ENCODE assay signal across 19 cellular contexts in genomic region chr5:33711094-33711670, GRCh38.
"Had no signal": no experiment of that assay in that cellular context is flagged by ENCODE, and none has a peak within 500 bp of the region (broad histone marks: within the 10 kb centered on the region; RNA-seq: fewer than 3 reads in every experiment).

No MANE protein-coding gene starts in this region.

- H3K4me3 ChIP-seq: ascending aorta, smooth muscle cell, thoracic aorta, upper lobe of left lung had no signal

- H3K4me1 Mint-ChIP-seq: activated CD4-positive, alpha-beta T cell treated with anti-CD3 and anti-CD28 coated beads for 36 hours; activated naive CD4-positive, alpha-beta T cell treated with anti-CD3 and anti-CD28 coated beads, Interleukin-2, amount 50 U/mL, for 24 hours; stimulated activated effector memory CD8-positive, alpha-beta T cell treated with anti-CD3 and anti-CD28 coated beads, Interleukin-12 subunit alpha, Interleukin-12 subunit beta, amount 100 ng/mL, for 72 hours; WTC11 had no signal

- H3K27me3 ChIP-seq: ascending aorta, upper lobe of left lung had no signal

- H3K27ac ChIP-seq: ascending aorta, thoracic aorta, upper lobe of left lung had no signal

- H3K36me3 Mint-ChIP-seq: activated naive CD4-positive, alpha-beta T cell treated with anti-CD3 and anti-CD28 coated beads, Interleukin-2, amount 50 U/mL, for 24 hours; stimulated activated effector memory CD8-positive, alpha-beta T cell treated with anti-CD3 and anti-CD28 coated beads, Interleukin-12 subunit alpha, Interleukin-12 subunit beta, amount 100 ng/mL, for 72 hours had no signal

- DNase-seq: activated CD4-positive, alpha-beta T cell treated with anti-CD3 and anti-CD28 coated beads for 36 hours; activated CD4-positive, alpha-beta T cell treated with anti-CD3 and anti-CD28 coated beads, Interleukin-2, amount 50 U/mL, for 48 hours; activated gamma-delta T cell; effector CD8-positive, alpha-beta T cell; hypothalamus; mammary epithelial cell; midbrain; occipital lobe; stimulated activated CD4-positive, alpha-beta T cell treated with anti-CD3 and anti-CD28 coated beads, Interleukin-4, amount 100 ng/mL, for 24 hours; upper lobe of left lung had no signal

- H3K27ac Mint-ChIP-seq: activated CD4-positive, alpha-beta T cell treated with anti-CD3 and anti-CD28 coated beads for 36 hours; activated naive CD4-positive, alpha-beta T cell treated with anti-CD3 and anti-CD28 coated beads, Interleukin-2, amount 50 U/mL, for 24 hours; stimulated activated effector memory CD8-positive, alpha-beta T cell treated with anti-CD3 and anti-CD28 coated beads, Interleukin-12 subunit alpha, Interleukin-12 subunit beta, amount 100 ng/mL, for 72 hours; T-helper 2 cell treated with Interferon-gamma antibody and Interleukin-4, amounts not matched to agents 5 μg/mL and 100 μg/mL, for 36 hours; WTC11 had no signal

- H3K36me3 ChIP-seq: ascending aorta, thoracic aorta, upper lobe of left lung had no signal

- H3K4me1 ChIP-seq: ascending aorta, upper lobe of left lung had no signal

- H3K4me3 Mint-ChIP-seq: activated CD4-positive, alpha-beta T cell treated with anti-CD3 and anti-CD28 coated beads for 36 hours; activated naive CD4-positive, alpha-beta T cell treated with anti-CD3 and anti-CD28 coated beads, Interleukin-2, amount 50 U/mL, for 24 hours; stimulated activated effector memory CD8-positive, alpha-beta T cell treated with anti-CD3 and anti-CD28 coated beads, Interleukin-12 subunit alpha, Interleukin-12 subunit beta, amount 100 ng/mL, for 72 hours; T-helper 2 cell treated with Interferon-gamma antibody and Interleukin-4, amounts not matched to agents 5 μg/mL and 100 μg/mL, for 36 hours; WTC11 had no signal

- H3K4me2 ChIP-seq: smooth muscle cell had no signal

- ATAC-seq: activated CD4-positive, alpha-beta T cell treated with anti-CD3 and anti-CD28 coated beads for 36 hours; esophagus mucosa; left lobe of liver; stimulated activated effector memory CD8-positive, alpha-beta T cell treated with anti-CD3 and anti-CD28 coated beads, Interleukin-12 subunit alpha, Interleukin-12 subunit beta, amount 100 ng/mL, for 72 hours; WTC11 had no signal

- H3K27me3 Mint-ChIP-seq: activated CD4-positive, alpha-beta T cell treated with anti-CD3 and anti-CD28 coated beads for 36 hours; activated naive CD4-positive, alpha-beta T cell treated with anti-CD3 and anti-CD28 coated beads, Interleukin-2, amount 50 U/mL, for 24 hours had no signal
